In genomic region chr2:24253303-24253919, GRCh38 we compare ENCODE assay signal across 15 cellular contexts.
DNase-seq lines count a peak whose midpoint lies in the region; ATAC-seq, FAIRE-seq and TF ChIP-seq lines count a peak whose summit lies in the region.
"Had no signal": no experiment of that assay in that cellular context is flagged by ENCODE, and none has a peak within 500 bp of the region (broad histone marks: within the 10 kb centered on the region; RNA-seq: fewer than 3 reads in every experiment).

No MANE protein-coding gene starts in this region.

- H2BK12ac ChIP-seq in trophoblast cell (ENCODE audit: low read length) = no peak overlapping the region

- no peak overlapping the region for H3K9ac ChIP-seq in PC-3 (ENCODE audit: low read length)
- H3K9ac ChIP-seq in trophoblast cell (ENCODE audit: low read length) = no peak overlapping the region

- H3K4ac ChIP-seq in trophoblast cell (ENCODE audit: low read depth, low read length) = no peak overlapping the region

- BruUV-seq in PC-3 (replicated peaks; lab: Mats Ljungman, UMichigan) = no TSS peak

- peak overlapping the region in 1 of 8 donors; percentile 28 for H3K27ac Mint-ChIP-seq in CD8-positive, alpha-beta memory T cell
- H3K27ac Mint-ChIP-seq: activated naive CD4-positive, alpha-beta T cell treated with anti-CD3 and anti-CD28 coated beads, Interleukin-2, amount 10 ng/mL, durations not matched to agents 7 days and 5 days; stimulated activated naive CD8-positive, alpha-beta T cell treated with anti-CD3 and anti-CD28 coated beads, Interleukin-15, amount 100 ng/mL, for 72 hours had no signal

- H3K9me3 ChIP-seq in PC-3 (ENCODE audit: low read length) (no peaks in the 10 kb centered on the region), trophoblast cell (ENCODE audit: insufficient read depth, low read depth, low read length) (no peaks in the 10 kb centered on the region)
- H3K9me3 ChIP-seq in CD8-positive, alpha-beta memory T cell (ENCODE audit: low read length) = no peaks in the 10 kb centered on the region
- H3K9me3 ChIP-seq: left ventricle myocardium inferior had no signal

- H3K4me1 ChIP-seq in PC-3 (ENCODE audit: insufficient read depth, low read length) (no peaks in the 10 kb centered on the region), trophoblast cell (ENCODE audit: control insufficient read depth in 1 of 2, insufficient read depth in 2 of 2, low read length in 2 of 2) (no peaks in the 10 kb centered on the region)
- H3K4me1 ChIP-seq in CD8-positive, alpha-beta memory T cell (ENCODE audit: insufficient read depth, low read length) = no peaks in the 10 kb centered on the region
- H3K4me1 ChIP-seq: left ventricle myocardium inferior had no signal

- H3K27me3 ChIP-seq in PC-3 (ENCODE audit: low read length) (no peaks in the 10 kb centered on the region), trophoblast cell (ENCODE audit: insufficient read depth, low read length) (no peaks in the 10 kb centered on the region)
- no peaks in the 10 kb centered on the region for H3K27me3 ChIP-seq in CD8-positive, alpha-beta memory T cell (ENCODE audit: insufficient read depth, low read length, poor library complexity, severe bottlenecking)

- no peak for TF ChIP-seq CTCF in PC-3 (conservative IDR thresholded peaks at IDR 0.05; ENCODE audit: low read depth, low read length)

- WGBS in trophoblast cell (ENCODE audit: extremely low coverage, insufficient coverage, insufficient read length) = no CpG with 5 or more reads among the region's 6 CpGs

- H2AK5ac ChIP-seq in trophoblast cell (ENCODE audit: low read length) = no peak overlapping the region

- no peaks in the 10 kb centered on the region for H3K9me2 ChIP-seq in PC-3 (replicated peaks; ENCODE audit: low read length)

- H3K4me3 ChIP-seq in PC-3 (ENCODE audit: low read length) (no peak overlapping the region), trophoblast cell (ENCODE audit: low read depth, low read length) (no peak overlapping the region)
- H3K4me3 ChIP-seq in CD8-positive, alpha-beta memory T cell (ENCODE audit: low read length) = no peak overlapping the region
- H3K4me3 ChIP-seq: left ventricle myocardium inferior had no signal

- H3K79me2 ChIP-seq in PC-3 (ENCODE audit: low read length) (no peaks in the 10 kb centered on the region), trophoblast cell (ENCODE audit: control insufficient read depth, insufficient read depth, low read length, poor library complexity) (no peaks in the 10 kb centered on the region)

- H3K79me1 ChIP-seq in trophoblast cell (ENCODE audit: low read length) = no peaks in the 10 kb centered on the region

- no peak overlapping the region for H2BK5ac ChIP-seq in trophoblast cell (ENCODE audit: low read depth, low read length, poor library complexity)

- H4K12ac ChIP-seq in trophoblast cell (ENCODE audit: low read depth, low read length) = no peak overlapping the region

- no peaks in the 10 kb centered on the region for H4K20me1 ChIP-seq in PC-3 (ENCODE audit: low read length)

- no peaks in the 10 kb centered on the region for H3K27me3 Mint-ChIP-seq in CD8-positive, alpha-beta memory T cell
- H3K27me3 Mint-ChIP-seq: activated naive CD4-positive, alpha-beta T cell treated with anti-CD3 and anti-CD28 coated beads, Interleukin-2, amount 10 ng/mL, durations not matched to agents 7 days and 5 days; stimulated activated naive CD8-positive, alpha-beta T cell treated with anti-CD3 and anti-CD28 coated beads, Interleukin-15, amount 100 ng/mL, for 72 hours had no signal

- no peak overlapping the region for H3K27ac ChIP-seq in PC-3 (ENCODE audit: low read length)
- no peak overlapping the region for H3K27ac ChIP-seq in trophoblast cell (ENCODE audit: low read depth, low read length)
- H3K27ac ChIP-seq in CD8-positive, alpha-beta memory T cell (ENCODE audit: low read depth, low read length) = no peak overlapping the region
- H3K27ac ChIP-seq: left ventricle myocardium inferior had no signal

- ATAC-seq in PC-3 (peak; percentile 40; the same call in 1 of the 2 replicates), Right ventricle myocardium inferior (no peak)
- ATAC-seq: natural killer cell; sciatic nerve; stimulated activated naive CD8-positive, alpha-beta T cell treated with anti-CD3 and anti-CD28 coated beads, Interleukin-15, amount 100 ng/mL, for 72 hours had no signal

- H3K4me3 Mint-ChIP-seq in CD8-positive, alpha-beta memory T cell = no peak overlapping the region
- H3K4me3 Mint-ChIP-seq: activated naive CD4-positive, alpha-beta T cell treated with anti-CD3 and anti-CD28 coated beads, Interleukin-2, amount 10 ng/mL, durations not matched to agents 7 days and 5 days; natural killer cell; stimulated activated naive CD8-positive, alpha-beta T cell treated with anti-CD3 and anti-CD28 coated beads, Interleukin-15, amount 100 ng/mL, for 72 hours had no signal

- DNase-seq in PC-3 (peak; percentile 50), erythroblast (lab: John Stamatoyannopoulos, UW) (peak; percentile 23 to 52), trophoblast cell (peak; percentile 43 to 74), NCI-H510A treated with DMSO at 0.1 percent for 48 hours (lab: John Stamatoyannopoulos, UW) (no peak), Right ventricle myocardium inferior (ENCODE audit: missing footprints) (no peak), DMS 273 treated with DMSO at 0.1 percent for 48 hours (lab: John Stamatoyannopoulos, UW) (no peak)
- DNase-seq in CD8-positive, alpha-beta memory T cell = no peak
- DNase-seq: activated naive CD4-positive, alpha-beta T cell treated with anti-CD3 and anti-CD28 coated beads, Interleukin-2, amount 10 ng/mL, durations not matched to agents 7 days and 5 days; central memory CD4-positive, alpha-beta T cell; left ventricle myocardium inferior; natural killer cell; NCI-H2171; stimulated activated naive CD8-positive, alpha-beta T cell treated with anti-CD3 and anti-CD28 coated beads, Interleukin-15, amount 100 ng/mL, for 72 hours had no signal

- CTCF ChIA-PET in PC-3 (lab: Charles Lee) = no interaction called here
- CTCF ChIA-PET in CD8-positive, alpha-beta memory T cell (lab: Charles Lee) = no interaction called here

- H2AFZ ChIP-seq in PC-3 (ENCODE audit: low read length) (no peak overlapping the region), trophoblast cell (ENCODE audit: insufficient read depth, low read length, poor library complexity) (no peak overlapping the region)

- H4K91ac ChIP-seq in trophoblast cell (ENCODE audit: low read depth, low read length) = no peak overlapping the region

- no peak overlapping the region for H2BK120ac ChIP-seq in trophoblast cell (ENCODE audit: insufficient read depth, low read length, poor library complexity)

- POLR2A ChIA-PET in PC-3 (lab: Charles Lee; ENCODE audit: unreplicated experiment) = no interaction called here
- POLR2A ChIA-PET in CD8-positive, alpha-beta memory T cell (lab: Charles Lee) = no interaction called here

- H3K36me3 Mint-ChIP-seq in CD8-positive, alpha-beta memory T cell = peaks cover 0 to 65% (median 15%) of the 10 kb centered on the region in 3 donors

- FAIRE-seq in G401.6 (lab: Jason Lieb, UNC) = peak; percentile 28

- no peaks in the 10 kb centered on the region for H3K4me1 Mint-ChIP-seq in CD8-positive, alpha-beta memory T cell
- H3K4me1 Mint-ChIP-seq: activated naive CD4-positive, alpha-beta T cell treated with anti-CD3 and anti-CD28 coated beads, Interleukin-2, amount 10 ng/mL, durations not matched to agents 7 days and 5 days; natural killer cell; stimulated activated naive CD8-positive, alpha-beta T cell treated with anti-CD3 and anti-CD28 coated beads, Interleukin-15, amount 100 ng/mL, for 72 hours had no signal

- no peak overlapping the region for H3K23ac ChIP-seq in trophoblast cell (ENCODE audit: low read length)

- intact Hi-C loops in PC-3 (cut with micrococcal nuclease) (no loop called here), Right ventricle myocardium inferior (cut with DNase I) (no loop called here)

- H3K18ac ChIP-seq in trophoblast cell (ENCODE audit: low read length) = no peak overlapping the region

- H3K36me3 ChIP-seq in PC-3 (ENCODE audit: low read depth, low read length) = peaks cover 14% of the 10 kb centered on the region; the same call in 1 of the 2 replicates
- peaks cover 0 to 2% of the 10 kb centered on the region in 2 experiments for H3K36me3 ChIP-seq in trophoblast cell (ENCODE audit: control insufficient read depth in 1 of 2, insufficient read depth in 2 of 2, low read length in 2 of 2)
- peaks cover 36% of the 10 kb centered on the region for H3K36me3 ChIP-seq in CD8-positive, alpha-beta memory T cell (ENCODE audit: insufficient read depth, low read length)

- no peak overlapping the region for H3K14ac ChIP-seq in trophoblast cell (ENCODE audit: low read length)

- H3K9me3 Mint-ChIP-seq in CD8-positive, alpha-beta memory T cell = no peaks in the 10 kb centered on the region
- H3K9me3 Mint-ChIP-seq: activated naive CD4-positive, alpha-beta T cell treated with anti-CD3 and anti-CD28 coated beads, Interleukin-2, amount 10 ng/mL, durations not matched to agents 7 days and 5 days; natural killer cell; stimulated activated naive CD8-positive, alpha-beta T cell treated with anti-CD3 and anti-CD28 coated beads, Interleukin-15, amount 100 ng/mL, for 72 hours had no signal

- H3F3A ChIP-seq in PC-3 (ENCODE audit: low read length, unreplicated experiment) = no peaks in the 10 kb centered on the region

- no peak for TF ChIP-seq POLR2A in erythroblast (IDR thresholded peaks at IDR 0.05; ENCODE audit: low read length)

- H3K4me2 ChIP-seq in PC-3 (ENCODE audit: low read length) = no peak overlapping the region
- H3K4me2 ChIP-seq in trophoblast cell (ENCODE audit: low read length) = no peak overlapping the region

- H4K8ac ChIP-seq in trophoblast cell (ENCODE audit: low read depth, low read length) = no peak overlapping the region

Comparison
In these comparisons a context has a peak if more than half of its experiments do, and no peak if none do; other contexts are left out.
1. DNase-seq: peak in PC-3 (single experiment), erythroblast (2 of 2) and trophoblast cell (2 of 2); none in NCI-H510A treated with DMSO at 0.1 percent for 48 hours (single experiment), CD8-positive, alpha-beta memory T cell (0 of 5), Right ventricle myocardium inferior (single experiment) and DMS 273 treated with DMSO at 0.1 percent for 48 hours (single experiment).